Comparison of ENCODE assay signal across 8 cellular contexts in the genomic region with DNA sequence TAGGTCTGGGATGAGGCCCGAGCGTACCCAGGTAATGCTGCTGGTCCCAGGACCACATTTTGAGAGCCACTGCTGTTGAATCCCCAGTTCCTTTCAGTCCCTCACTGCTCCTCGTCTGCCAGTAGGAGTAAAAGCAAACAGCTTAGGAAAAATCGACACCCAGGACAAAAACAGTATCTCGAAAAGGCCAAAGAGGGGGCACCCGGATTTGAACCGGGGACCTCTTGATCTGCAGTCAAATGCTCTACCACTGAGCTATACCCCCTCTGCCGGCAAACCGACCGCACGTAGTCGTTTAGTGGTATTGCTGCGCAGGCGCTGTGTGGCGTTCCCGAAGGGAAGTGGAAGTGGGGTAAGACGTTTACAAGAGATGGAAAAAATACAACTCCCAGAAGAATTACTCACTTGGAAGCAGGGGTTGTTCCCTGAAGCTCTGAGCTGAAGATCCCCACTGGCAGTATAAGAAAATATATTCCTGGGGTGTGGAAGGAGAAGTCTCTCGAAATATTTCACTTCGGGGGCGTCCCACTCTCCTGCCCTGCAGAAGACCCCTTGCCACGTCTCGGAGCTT.
A peak's percentile ranks its signal among the peaks of the same experiment; 100 is the strongest.
DNase-seq lines count a peak whose midpoint lies in the region; ATAC-seq and TF ChIP-seq lines count a peak whose summit lies in the region.

No MANE protein-coding gene starts in this region.

- peak; percentile 46 for ATAC-seq in HG03097 (IDR thresholded peaks at IDR 0.05; ENCODE audit: low FRiP score, unreplicated experiment)
- ATAC-seq in GM18868 (IDR thresholded peaks at IDR 0.05; ENCODE audit: unreplicated experiment), result no peak

- CTCF ChIA-PET in GM10248 (lab: Yijun Ruan, JAX), result interaction anchor here (0.7 to 4.6 kb wide), 53 partner anchors 8 to 596 kb away, joined by 3 to 143 read pairs (median 5); partner anchors contain the start of genes ARL5C, FBXL20 and RPL19

- H3K27ac ChIP-seq in skin epidermis, result peak overlapping the region; percentile 31 to 93 (median 84)

- DNase-seq in GM10248 (ENCODE audit: extremely low spot score), result peak; percentile 75
- DNase-seq in NCI-H345 (lab: John Stamatoyannopoulos, UW), result peak; percentile 91
- DNase-seq in activated CD4-positive, CD25-positive, alpha-beta regulatory T cell (lab: John Stamatoyannopoulos, UW), result peak; percentile 79 to 96 (median 88)
- DNase-seq in cardiac fibroblast (ENCODE audit: low read depth in 2 of 2), result peak; percentile 89 to 94
- peak; percentile 67 for DNase-seq in iPS-NIHi7 (ENCODE audit: extremely low spot score)

- H3K4me3 ChIP-seq in cardiac fibroblast (replicated peaks in 1 of 2; ENCODE audit: low read depth in 2 of 2, low read length in 2 of 2), result peak overlapping the region; percentile 84 to 87
- H3K4me3 ChIP-seq in skin epidermis, result peak overlapping the region; percentile 46 to 91 (median 65)

- TF ChIP-seq CTCF in GM10248 (IDR thresholded peaks at IDR 0.05; ENCODE audit: control extremely low read depth, extremely low read depth, low read depth, missing control alignments) (no peak), cardiac fibroblast (IDR thresholded peaks at IDR 0.05; ENCODE audit: low read depth, low read length) (peak; percentile 31)

- POLR2A ChIA-PET in GM10248 (lab: Yijun Ruan, JAX), result interaction anchor here (0.6 to 1.2 kb wide), 3 partner anchors 192 to 300 kb away, joined by 3 to 4 read pairs (median 3); partner anchors contain the start of genes LASP1 and RPL23
